ENCODE assay signal across 8 cellular contexts in the genomic region with DNA sequence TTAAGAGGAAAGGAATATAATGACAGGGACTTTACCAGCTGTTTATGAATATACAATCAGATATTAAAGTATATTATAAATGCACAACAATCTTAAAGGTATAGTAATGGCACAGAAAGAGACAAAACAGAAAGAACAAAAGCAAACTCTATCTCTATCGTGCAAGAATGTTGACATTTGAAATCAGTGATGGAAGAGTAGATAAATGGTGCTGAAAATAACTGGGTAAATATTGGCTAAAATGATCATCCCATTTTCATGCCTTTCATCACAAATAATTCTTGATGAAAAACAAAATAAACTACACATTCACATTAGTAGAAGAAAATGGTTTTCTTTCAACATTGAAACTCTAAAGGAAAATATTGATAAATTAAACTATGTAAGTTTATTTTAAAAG.
"Had no signal": no experiment of that assay in that cellular context is flagged by ENCODE, and none has a peak within 500 bp of the region (broad histone marks: within the 10 kb centered on the region; RNA-seq: fewer than 3 reads in every experiment).

No MANE protein-coding gene starts in this region.

- ATAC-seq: K562 had no signal

- H3K4me3 ChIP-seq: GM23248, K562 had no signal

- H3K27ac ChIP-seq: GM23248, HL-60 had no signal

- DNase-seq: GM23248, GOT3, H9, HCEC 1CT, IMR-90, KG1 had no signal

- FAIRE-seq: K562 had no signal

- H2AFZ ChIP-seq: GM23248 had no signal

- H3K9ac ChIP-seq: GM23248 had no signal
